ENCODE assay signal across 11 cellular contexts in genomic region chr17:5019475-5019956, GRCh38. TPM values are rescaled to one million over a fixed set of nuclear protein-coding genes. Genes with fewer than 3 reads are reported as not detected.
A peak's percentile ranks its signal among the peaks of the same experiment; 100 is the strongest.
DNase-seq lines count a peak whose midpoint lies in the region; TF ChIP-seq lines count a peak whose summit lies in the region.
"Had no signal": no experiment of that assay in that cellular context is flagged by ENCODE, and none has a peak within 500 bp of the region (broad histone marks: within the 10 kb centered on the region; RNA-seq: fewer than 3 reads in every experiment).

No MANE protein-coding gene starts in this region.

- TF ChIP-seq CTCF in esophagus muscularis mucosa (IDR thresholded peaks at IDR 0.05) = no peak
- no peak for TF ChIP-seq CTCF in tibial artery (IDR thresholded peaks at IDR 0.05)
- TF ChIP-seq CTCF in osteocyte (IDR thresholded peaks at IDR 0.05) = no peak

- no peak overlapping the region for H3K4me3 ChIP-seq in BLaER1 treated with 17β-estradiol and CSF1 and Interleukin-3, amounts not matched to agents 10 nM and 100 nM
- no peak overlapping the region for H3K4me3 ChIP-seq in H7 (ENCODE audit: insufficient read depth, low read depth, low read length)
- H3K4me3 ChIP-seq in esophagus muscularis mucosa = no peak overlapping the region
- H3K4me3 ChIP-seq in tibial artery = no peak overlapping the region

- peaks cover 9% of the 10 kb centered on the region for H3K4me1 Mint-ChIP-seq in activated CD4-positive, alpha-beta T cell treated with anti-CD3 and anti-CD28 coated beads, Interleukin-2, amount 10 ng/mL, durations not matched to agents 24 days and 14 days
- H3K4me1 Mint-ChIP-seq in osteocyte (ENCODE audit: unreplicated experiment) = no peaks in the 10 kb centered on the region

- peak; percentile 84 for DNase-seq in H7
- peak; percentile 73 for DNase-seq in activated CD4-positive, alpha-beta T cell treated with anti-CD3 and anti-CD28 coated beads, Interleukin-2, amount 10 ng/mL, durations not matched to agents 24 days and 14 days
- DNase-seq in iPS-NIHi11 (ENCODE audit: low spot score) = peak; percentile 52
- no peak for DNase-seq in effector CD4-positive, alpha-beta T cell
- DNase-seq in esophagus muscularis mucosa (ENCODE audit: extremely low spot score) = no peak
- DNase-seq in tibial artery = no peak
- no peak for DNase-seq in osteocyte (ENCODE audit: extremely low spot score, unreplicated experiment)
- DNase-seq: mammary epithelial cell, NCI-H1436 had no signal

- H3K27me3 ChIP-seq in BLaER1 treated with 17β-estradiol and CSF1 and Interleukin-3, amounts not matched to agents 10 nM and 100 nM = no peaks in the 10 kb centered on the region; a peak in 1 of 22 replicates
- H3K27me3 ChIP-seq in H7 (ENCODE audit: control insufficient read depth, insufficient read depth, low read length) = no peaks in the 10 kb centered on the region
- H3K27me3 ChIP-seq in esophagus muscularis mucosa = no peaks in the 10 kb centered on the region
- H3K27me3 ChIP-seq in tibial artery = no peaks in the 10 kb centered on the region

- TF ChIP-seq POLR2A in esophagus muscularis mucosa (IDR thresholded peaks at IDR 0.05; ENCODE audit: low read depth) = no peak

- peak overlapping the region; percentile 61 for H3K27ac Mint-ChIP-seq in activated CD4-positive, alpha-beta T cell treated with anti-CD3 and anti-CD28 coated beads, Interleukin-2, amount 10 ng/mL, durations not matched to agents 24 days and 14 days
- H3K27ac Mint-ChIP-seq in osteocyte (ENCODE audit: unreplicated experiment) = no peak overlapping the region

- WGBS in esophagus muscularis mucosa = 22% methylated on average over 1 of the region's 1 CpG

- no peak overlapping the region for H3K4me3 Mint-ChIP-seq in activated CD4-positive, alpha-beta T cell treated with anti-CD3 and anti-CD28 coated beads, Interleukin-2, amount 10 ng/mL, durations not matched to agents 24 days and 14 days
- no peak overlapping the region for H3K4me3 Mint-ChIP-seq in osteocyte (ENCODE audit: unreplicated experiment)

- H3K9ac ChIP-seq in BLaER1 treated with 17β-estradiol and CSF1 and Interleukin-3, amounts not matched to agents 10 nM and 100 nM = peak overlapping the region in 1 of 11 experiments; percentile 40; a peak in 2 of 22 replicates

- no peaks in the 10 kb centered on the region for H3K27me3 Mint-ChIP-seq in activated CD4-positive, alpha-beta T cell treated with anti-CD3 and anti-CD28 coated beads, Interleukin-2, amount 10 ng/mL, durations not matched to agents 24 days and 14 days
- no peaks in the 10 kb centered on the region for H3K27me3 Mint-ChIP-seq in osteocyte (ENCODE audit: unreplicated experiment)

- no peaks in the 10 kb centered on the region for H3K9me3 ChIP-seq in BLaER1 treated with 17β-estradiol and CSF1 and Interleukin-3, amounts not matched to agents 10 nM and 100 nM (replicated peaks in 1 of 11)
- no peaks in the 10 kb centered on the region for H3K9me3 ChIP-seq in esophagus muscularis mucosa
- H3K9me3 ChIP-seq in tibial artery = no peaks in the 10 kb centered on the region

- TF ChIP-seq EP300 in esophagus muscularis mucosa (IDR thresholded peaks at IDR 0.05) = no peak

- peak overlapping the region in 10 of 11 experiments; percentile 1 to 80 (median 44); a peak in 15 of 22 replicates for H3K4me2 ChIP-seq in BLaER1 treated with 17β-estradiol and CSF1 and Interleukin-3, amounts not matched to agents 10 nM and 100 nM

- no peak overlapping the region for H3K27ac ChIP-seq in BLaER1 treated with 17β-estradiol and CSF1 and Interleukin-3, amounts not matched to agents 10 nM and 100 nM
- H3K27ac ChIP-seq in esophagus muscularis mucosa (replicated peaks in 1 of 4) (no peak overlapping the region), tibial artery (no peak overlapping the region)

- peaks cover 50 to 90% (median 61%) of the 10 kb centered on the region in 11 experiments for H3K36me3 ChIP-seq in BLaER1 treated with 17β-estradiol and CSF1 and Interleukin-3, amounts not matched to agents 10 nM and 100 nM
- H3K36me3 ChIP-seq in H7 (replicated peaks; ENCODE audit: control insufficient read depth, insufficient read depth, low read length) (peaks cover 31% of the 10 kb centered on the region), esophagus muscularis mucosa (peaks cover 74 to 100% (median 98%) of the 10 kb centered on the region in 4 donors), tibial artery (peaks cover 81 to 100% (median 93%) of the 10 kb centered on the region in 3 donors)

- no peaks in the 10 kb centered on the region for H3K9me3 Mint-ChIP-seq in activated CD4-positive, alpha-beta T cell treated with anti-CD3 and anti-CD28 coated beads, Interleukin-2, amount 10 ng/mL, durations not matched to agents 24 days and 14 days
- H3K9me3 Mint-ChIP-seq in osteocyte (ENCODE audit: unreplicated experiment) = no peaks in the 10 kb centered on the region

- H3K36me3 Mint-ChIP-seq in activated CD4-positive, alpha-beta T cell treated with anti-CD3 and anti-CD28 coated beads, Interleukin-2, amount 10 ng/mL, durations not matched to agents 24 days and 14 days (ENCODE audit: low read depth) = peaks cover 39% of the 10 kb centered on the region
- H3K36me3 Mint-ChIP-seq in osteocyte (ENCODE audit: unreplicated experiment) = peaks cover 41% of the 10 kb centered on the region

- peaks cover 35 to 50% (median 45%) of the 10 kb centered on the region in 10 experiments for H3K4me1 ChIP-seq in BLaER1 treated with 17β-estradiol and CSF1 and Interleukin-3, amounts not matched to agents 10 nM and 100 nM
- H3K4me1 ChIP-seq in esophagus muscularis mucosa (no peaks in the 10 kb centered on the region), tibial artery (no peaks in the 10 kb centered on the region)

- peaks cover 0 to 62% (median 3%) of the 10 kb centered on the region in 11 experiments; a peak in 9 of 22 replicates for H4K20me1 ChIP-seq in BLaER1 treated with 17β-estradiol and CSF1 and Interleukin-3, amounts not matched to agents 10 nM and 100 nM

- intact Hi-C loops in activated CD4-positive, alpha-beta T cell treated with anti-CD3 and anti-CD28 coated beads, Interleukin-2, amount 10 ng/mL, durations not matched to agents 24 days and 14 days (cut with micrococcal nuclease) = loop anchor here (2.0 to 5.0 kb wide), 2 partner anchors 43 to 75 kb away; no protein-coding TSS in a partner anchor
- intact Hi-C loops in esophagus muscularis mucosa (cut with DNase I) (no loop called here), tibial artery (cut with DNase I; ENCODE audit: low total_unique reads) (no loop called here)

RNA-seq across cellular contexts. Expression of gene SLC52A1, which starts 15.7 kb away (rescaled TPM):
- 0.10 TPM in 1 of 2 replicates, not detected in the other for total RNA-seq in H7 (2014; rRNA removed; shearing (Covaris generic))
- total RNA-seq in activated CD4-positive, alpha-beta T cell treated with anti-CD3 and anti-CD28 coated beads, Interleukin-2, amount 10 ng/mL, durations not matched to agents 24 days and 14 days = 0.14 TPM in 2 replicates
- total RNA-seq in esophagus muscularis mucosa = not detected
- total RNA-seq in osteocyte = not detected in 2 replicates
- total RNA-seq: astrocyte had no signal

RNA-seq across cellular contexts. Expression of gene KIF1C, which starts 21.8 kb away (rescaled TPM):
- 46.2 and 48.8 TPM in 2 replicates for total RNA-seq in H7 (2014; rRNA removed; shearing (Covaris generic))
- 62.3 TPM in 2 replicates for total RNA-seq in activated CD4-positive, alpha-beta T cell treated with anti-CD3 and anti-CD28 coated beads, Interleukin-2, amount 10 ng/mL, durations not matched to agents 24 days and 14 days
- 100 to 1,000 TPM; 157 to 251 (median 187) TPM for total RNA-seq in esophagus muscularis mucosa
- total RNA-seq in osteocyte = 123 and 127 TPM in 2 replicates

RNA-seq across cellular contexts. Expression of gene INCA1, which starts 22.2 kb away (rescaled TPM):
- total RNA-seq in H7 (2014; rRNA removed; shearing (Covaris generic)) = 0.42 and 0.63 TPM in 2 replicates
- total RNA-seq in activated CD4-positive, alpha-beta T cell treated with anti-CD3 and anti-CD28 coated beads, Interleukin-2, amount 10 ng/mL, durations not matched to agents 24 days and 14 days = 0.56 and 0.69 TPM in 2 replicates
- total RNA-seq in esophagus muscularis mucosa = 1 to 10 TPM; 1.3 to 4.6 (median 3.0) TPM
- total RNA-seq in osteocyte = 0.89 and 1.8 TPM in 2 replicates

RNA-seq across cellular contexts. Expression of gene CAMTA2, which starts 32.0 kb away (rescaled TPM):
- total RNA-seq in H7 (2014; rRNA removed; shearing (Covaris generic)) = 1.6 and 3.8 TPM in 2 replicates
- 87.7 and 89.7 TPM in 2 replicates for total RNA-seq in activated CD4-positive, alpha-beta T cell treated with anti-CD3 and anti-CD28 coated beads, Interleukin-2, amount 10 ng/mL, durations not matched to agents 24 days and 14 days
- total RNA-seq in esophagus muscularis mucosa (10 to 100 TPM; 24.0 to 48.2 (median 28.4) TPM), osteocyte (69.4 and 83.5 TPM in 2 replicates)

RNA-seq across cellular contexts. Expression of gene SPAG7, which starts 51.9 kb away (rescaled TPM):
- total RNA-seq in H7 (2014; rRNA removed; shearing (Covaris generic)) = 103 and 105 TPM in 2 replicates
- total RNA-seq in activated CD4-positive, alpha-beta T cell treated with anti-CD3 and anti-CD28 coated beads, Interleukin-2, amount 10 ng/mL, durations not matched to agents 24 days and 14 days = 58.7 and 62.3 TPM in 2 replicates
- total RNA-seq in esophagus muscularis mucosa = 10 to 100 TPM; 45.5 to 74.7 (median 63.6) TPM
- 90.8 and 92.9 TPM in 2 replicates for total RNA-seq in osteocyte

Comparison
In these comparisons a context has a peak if more than half of its experiments do, and no peak if none do; other contexts are left out.
1. DNase-seq: peak in H7 (single experiment), activated CD4-positive, alpha-beta T cell treated with anti-CD3 and anti-CD28 coated beads, Interleukin-2, amount 10 ng/mL, durations not matched to agents 24 days and 14 days (single experiment) and iPS-NIHi11 (single experiment); none in effector CD4-positive, alpha-beta T cell (single experiment), esophagus muscularis mucosa (single experiment), tibial artery (0 of 2) and osteocyte (single experiment).